In the genomic region with DNA sequence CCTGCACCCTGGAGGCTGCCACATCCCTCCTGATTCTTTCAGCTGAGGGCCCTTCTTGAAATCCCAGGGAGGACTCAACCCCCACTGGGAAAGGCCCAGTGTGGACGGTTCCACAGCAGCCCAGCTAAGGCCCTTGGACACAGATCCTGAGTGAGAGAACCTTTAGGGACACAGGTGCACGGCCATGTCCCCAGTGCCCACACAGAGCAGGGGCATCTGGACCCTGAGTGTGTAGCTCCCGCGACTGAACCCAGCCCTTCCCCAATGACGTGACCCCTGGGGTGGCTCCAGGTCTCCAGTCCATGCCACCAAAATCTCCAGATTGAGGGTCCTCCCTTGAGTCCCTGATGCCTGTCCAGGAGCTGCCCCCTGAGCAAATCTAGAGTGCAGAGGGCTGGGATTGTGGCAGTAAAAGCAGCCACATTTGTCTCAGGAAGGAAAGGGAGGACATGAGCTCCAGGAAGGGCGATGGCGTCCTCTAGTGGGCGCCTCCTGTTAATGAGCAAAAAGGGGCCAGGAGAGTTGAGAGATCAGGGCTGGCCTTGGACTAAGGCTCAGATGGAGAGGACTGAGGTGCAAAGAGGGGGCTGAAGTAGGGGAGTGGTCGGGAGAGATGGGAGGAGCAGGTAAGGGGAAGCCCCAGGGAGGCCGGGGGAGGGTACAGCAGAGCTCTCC, we compare ENCODE assay signal across 1 cellular context.
TF ChIP-seq lines count a peak whose summit lies in the region.

No MANE protein-coding gene starts in this region.

TF ChIP-seq in SK-N-SH treated with all-trans-retinoic acid at 6 μM for 48 hours, 23 proteins besides CTCF, POLR2A, EP300 and RAD21 (continued from another document):
- TF ChIP-seq TCF4 (CRISPR knock-in tag; IDR thresholded peaks at IDR 0.05; ENCODE audit: borderline replicate concordance) (no peak), ISL1 (CRISPR knock-in tag; IDR thresholded peaks at IDR 0.05) (no peak), ZC3H10 (CRISPR knock-in tag; IDR thresholded peaks at IDR 0.05) (no peak), BACH2 (CRISPR knock-in tag; IDR thresholded peaks at IDR 0.05; ENCODE audit: borderline replicate concordance) (no peak), ESRRG (CRISPR knock-in tag; IDR thresholded peaks at IDR 0.05) (no peak), RARB (CRISPR knock-in tag; IDR thresholded peaks at IDR 0.05) (no peak), ZNF8 (CRISPR knock-in tag; IDR thresholded peaks at IDR 0.05) (no peak), ZFP30 (CRISPR knock-in tag; IDR thresholded peaks at IDR 0.05) (no peak)
- TF ChIP-seq, protein P1, sequence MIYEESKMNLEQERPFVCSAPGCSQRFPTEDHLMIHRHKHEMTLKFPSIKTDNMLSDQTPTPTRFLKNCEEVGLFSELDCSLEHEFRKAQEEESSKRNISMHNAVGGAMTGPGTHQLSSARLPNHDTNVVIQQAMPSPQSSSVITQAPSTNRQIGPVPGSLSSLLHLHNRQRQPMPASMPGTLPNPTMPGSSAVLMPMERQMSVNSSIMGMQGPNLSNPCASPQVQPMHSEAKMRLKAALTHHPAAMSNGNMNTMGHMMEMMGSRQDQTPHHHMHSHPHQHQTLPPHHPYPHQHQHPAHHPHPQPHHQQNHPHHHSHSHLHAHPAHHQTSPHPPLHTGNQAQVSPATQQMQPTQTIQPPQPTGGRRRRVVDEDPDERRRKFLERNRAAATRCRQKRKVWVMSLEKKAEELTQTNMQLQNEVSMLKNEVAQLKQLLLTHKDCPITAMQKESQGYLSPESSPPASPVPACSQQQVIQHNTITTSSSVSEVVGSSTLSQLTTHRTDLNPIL (CRISPR knock-in tag; IDR thresholded peaks at IDR 0.05; ENCODE audit: low read depth): no peak
- TF ChIP-seq, protein P2, sequence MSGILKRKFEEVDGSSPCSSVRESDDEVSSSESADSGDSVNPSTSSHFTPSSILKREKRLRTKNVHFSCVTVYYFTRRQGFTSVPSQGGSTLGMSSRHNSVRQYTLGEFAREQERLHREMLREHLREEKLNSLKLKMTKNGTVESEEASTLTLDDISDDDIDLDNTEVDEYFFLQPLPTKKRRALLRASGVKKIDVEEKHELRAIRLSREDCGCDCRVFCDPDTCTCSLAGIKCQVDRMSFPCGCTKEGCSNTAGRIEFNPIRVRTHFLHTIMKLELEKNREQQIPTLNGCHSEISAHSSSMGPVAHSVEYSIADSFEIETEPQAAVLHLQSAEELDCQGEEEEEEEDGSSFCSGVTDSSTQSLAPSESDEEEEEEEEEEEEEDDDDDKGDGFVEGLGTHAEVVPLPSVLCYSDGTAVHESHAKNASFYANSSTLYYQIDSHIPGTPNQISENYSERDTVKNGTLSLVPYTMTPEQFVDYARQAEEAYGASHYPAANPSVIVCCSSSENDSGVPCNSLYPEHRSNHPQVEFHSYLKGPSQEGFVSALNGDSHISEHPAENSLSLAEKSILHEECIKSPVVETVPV (CRISPR knock-in tag; IDR thresholded peaks at IDR 0.05): no peak
- TF ChIP-seq, protein P3, sequence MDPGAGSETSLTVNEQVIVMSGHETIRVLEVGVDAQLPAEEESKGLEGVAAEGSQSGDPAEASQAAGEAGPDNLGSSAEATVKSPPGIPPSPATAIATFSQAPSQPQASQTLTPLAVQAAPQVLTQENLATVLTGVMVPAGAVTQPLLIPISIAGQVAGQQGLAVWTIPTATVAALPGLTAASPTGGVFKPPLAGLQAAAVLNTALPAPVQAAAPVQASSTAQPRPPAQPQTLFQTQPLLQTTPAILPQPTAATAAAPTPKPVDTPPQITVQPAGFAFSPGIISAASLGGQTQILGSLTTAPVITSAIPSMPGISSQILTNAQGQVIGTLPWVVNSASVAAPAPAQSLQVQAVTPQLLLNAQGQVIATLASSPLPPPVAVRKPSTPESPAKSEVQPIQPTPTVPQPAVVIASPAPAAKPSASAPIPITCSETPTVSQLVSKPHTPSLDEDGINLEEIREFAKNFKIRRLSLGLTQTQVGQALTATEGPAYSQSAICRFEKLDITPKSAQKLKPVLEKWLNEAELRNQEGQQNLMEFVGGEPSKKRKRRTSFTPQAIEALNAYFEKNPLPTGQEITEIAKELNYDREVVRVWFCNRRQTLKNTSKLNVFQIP (CRISPR knock-in tag; IDR thresholded peaks at IDR 0.05; ENCODE audit: borderline replicate concordance, low read depth): no peak
- TF ChIP-seq, protein P4, sequence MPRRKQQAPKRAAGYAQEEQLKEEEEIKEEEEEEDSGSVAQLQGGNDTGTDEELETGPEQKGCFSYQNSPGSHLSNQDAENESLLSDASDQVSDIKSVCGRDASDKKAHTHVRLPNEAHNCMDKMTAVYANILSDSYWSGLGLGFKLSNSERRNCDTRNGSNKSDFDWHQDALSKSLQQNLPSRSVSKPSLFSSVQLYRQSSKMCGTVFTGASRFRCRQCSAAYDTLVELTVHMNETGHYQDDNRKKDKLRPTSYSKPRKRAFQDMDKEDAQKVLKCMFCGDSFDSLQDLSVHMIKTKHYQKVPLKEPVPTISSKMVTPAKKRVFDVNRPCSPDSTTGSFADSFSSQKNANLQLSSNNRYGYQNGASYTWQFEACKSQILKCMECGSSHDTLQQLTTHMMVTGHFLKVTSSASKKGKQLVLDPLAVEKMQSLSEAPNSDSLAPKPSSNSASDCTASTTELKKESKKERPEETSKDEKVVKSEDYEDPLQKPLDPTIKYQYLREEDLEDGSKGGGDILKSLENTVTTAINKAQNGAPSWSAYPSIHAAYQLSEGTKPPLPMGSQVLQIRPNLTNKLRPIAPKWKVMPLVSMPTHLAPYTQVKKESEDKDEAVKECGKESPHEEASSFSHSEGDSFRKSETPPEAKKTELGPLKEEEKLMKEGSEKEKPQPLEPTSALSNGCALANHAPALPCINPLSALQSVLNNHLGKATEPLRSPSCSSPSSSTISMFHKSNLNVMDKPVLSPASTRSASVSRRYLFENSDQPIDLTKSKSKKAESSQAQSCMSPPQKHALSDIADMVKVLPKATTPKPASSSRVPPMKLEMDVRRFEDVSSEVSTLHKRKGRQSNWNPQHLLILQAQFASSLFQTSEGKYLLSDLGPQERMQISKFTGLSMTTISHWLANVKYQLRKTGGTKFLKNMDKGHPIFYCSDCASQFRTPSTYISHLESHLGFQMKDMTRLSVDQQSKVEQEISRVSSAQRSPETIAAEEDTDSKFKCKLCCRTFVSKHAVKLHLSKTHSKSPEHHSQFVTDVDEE (CRISPR knock-in tag; IDR thresholded peaks at IDR 0.05): no peak
